ENCODE assay signal across 13 cellular contexts in the genomic region with DNA sequence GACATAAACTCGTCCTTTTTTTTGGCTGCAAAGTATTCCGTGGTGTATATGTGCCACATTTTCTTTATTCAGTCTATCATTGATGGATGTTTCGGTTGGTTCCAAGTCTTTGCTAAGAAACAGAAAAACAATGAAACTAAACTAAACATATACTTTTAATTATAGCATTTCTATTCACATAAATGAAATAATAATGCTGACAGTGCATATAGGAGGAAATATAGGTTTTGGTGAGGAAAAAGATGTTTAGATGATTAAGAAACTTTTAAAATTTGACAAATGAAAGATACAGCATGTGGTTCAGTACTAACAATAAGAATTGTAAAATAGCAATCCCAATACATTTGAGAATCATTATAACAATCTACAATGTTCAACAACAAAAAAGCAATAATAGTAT.
A peak's percentile ranks its signal among the peaks of the same experiment; 100 is the strongest.
DNase-seq lines count a peak whose midpoint lies in the region; ATAC-seq, FAIRE-seq and TF ChIP-seq lines count a peak whose summit lies in the region.
"Had no signal": no experiment of that assay in that cellular context is flagged by ENCODE, and none has a peak within 500 bp of the region (broad histone marks: within the 10 kb centered on the region; RNA-seq: fewer than 3 reads in every experiment).

No MANE protein-coding gene starts in this region.

- peaks cover 5% of the 10 kb centered on the region for H3K9me3 Mint-ChIP-seq in osteocyte (ENCODE audit: unreplicated experiment)
- peaks cover 0 to 19% (median 7%) of the 10 kb centered on the region in 11 donors for H3K9me3 Mint-ChIP-seq in naive thymus-derived CD4-positive, alpha-beta T cell
- H3K9me3 Mint-ChIP-seq: H9 had no signal

- TF ChIP-seq POLR2A in HepG2 (IDR thresholded peaks at IDR 0.05; ENCODE audit: insufficient read depth in 1 of 2, low read depth in 2 of 2, low read length in 2 of 2) (no peak), right lobe of liver (IDR thresholded peaks at IDR 0.05) (no peak)

- POLR2A ChIA-PET in HepG2 (lab: Yijun Ruan, JAX), result no interaction called here
- POLR2A ChIA-PET in Panc1 (lab: Charles Lee), result no interaction called here
- POLR2A ChIA-PET in naive thymus-derived CD4-positive, alpha-beta T cell (lab: Charles Lee), result no interaction called here

- H3K27ac ChIP-seq in HepG2 (ENCODE audit: extremely low read length, insufficient read depth, low read length) (no peak overlapping the region), right lobe of liver (no peak overlapping the region), Panc1 (ENCODE audit: low read length) (peak overlapping the region; percentile 57; the same call in 1 of the 2 replicates), brain microvascular endothelial cell (peak overlapping the region; percentile 48)
- H3K27ac ChIP-seq in naive thymus-derived CD4-positive, alpha-beta T cell (ENCODE audit: low read depth, low read length), result no peak overlapping the region
- H3K27ac ChIP-seq: BLaER1, GM23248 had no signal

- no peak overlapping the region for H3K4me3 ChIP-seq in HepG2 (replicated peaks in 1 of 3; ENCODE audit: insufficient read depth in 1 of 3, low read depth in 2 of 3, low read length in 3 of 3)
- H3K4me3 ChIP-seq in right lobe of liver, result no peak overlapping the region
- H3K4me3 ChIP-seq in Panc1 (ENCODE audit: low read depth in 2 of 2, low read length in 2 of 2), result no peak overlapping the region
- H3K4me3 ChIP-seq in brain microvascular endothelial cell (ENCODE audit: low read depth, low read length), result no peak overlapping the region
- H3K4me3 ChIP-seq in naive thymus-derived CD4-positive, alpha-beta T cell (ENCODE audit: low read length), result no peak overlapping the region
- H3K4me3 ChIP-seq: BLaER1, GM23248 had no signal

- no peak overlapping the region for H3K4me3 Mint-ChIP-seq in osteocyte (ENCODE audit: unreplicated experiment)
- H3K4me3 Mint-ChIP-seq in naive thymus-derived CD4-positive, alpha-beta T cell, result no peak overlapping the region
- H3K4me3 Mint-ChIP-seq: H9 had no signal

- BruUV-seq in HepG2 (replicated peaks; lab: Mats Ljungman, UMichigan) (no TSS peak), Panc1 (replicated peaks; lab: Mats Ljungman, UMichigan) (no TSS peak)

- DNase-seq in HepG2 (ENCODE audit: low spot score) (no peak), right lobe of liver (no peak), Panc1 (ENCODE audit: low read depth, low spot score) (no peak), brain microvascular endothelial cell (no peak), osteocyte (ENCODE audit: extremely low spot score, unreplicated experiment) (no peak), DMS79 (lab: John Stamatoyannopoulos, UW) (no peak), epidermal melanocyte (ENCODE audit: insufficient read length, low spot score) (no peak)
- DNase-seq in naive thymus-derived CD4-positive, alpha-beta T cell, result no peak
- DNase-seq: AML-193, GM23248, H9, KBM-7 had no signal

- H3K4me1 Mint-ChIP-seq in osteocyte (ENCODE audit: unreplicated experiment), result peaks cover 69% of the 10 kb centered on the region
- H3K4me1 Mint-ChIP-seq in naive thymus-derived CD4-positive, alpha-beta T cell, result no peaks in the 10 kb centered on the region

- H3K27ac Mint-ChIP-seq in osteocyte (ENCODE audit: unreplicated experiment), result peak overlapping the region; percentile 93
- H3K27ac Mint-ChIP-seq in naive thymus-derived CD4-positive, alpha-beta T cell, result no peak overlapping the region

- H3K36me3 Mint-ChIP-seq in osteocyte (ENCODE audit: unreplicated experiment), result peaks cover 30% of the 10 kb centered on the region
- no peaks in the 10 kb centered on the region for H3K36me3 Mint-ChIP-seq in naive thymus-derived CD4-positive, alpha-beta T cell

- H4K20me1 ChIP-seq in HepG2 (ENCODE audit: insufficient read depth, low read length), result no peaks in the 10 kb centered on the region
- H4K20me1 ChIP-seq: BLaER1 had no signal

- intact Hi-C loops in HepG2 (cut with micrococcal nuclease; ENCODE audit: unreplicated experiment) (no loop called here), right lobe of liver (cut with DNase I) (no loop called here), Panc1 (cut with micrococcal nuclease; ENCODE audit: unreplicated experiment) (no loop called here)
- intact Hi-C loops in naive thymus-derived CD4-positive, alpha-beta T cell (cut with micrococcal nuclease), result no loop called here

- TF ChIP-seq CTCF in HepG2 (CRISPR knock-in tag; IDR thresholded peaks at IDR 0.05) (no peak), right lobe of liver (IDR thresholded peaks at IDR 0.05) (no peak), Panc1 (IDR thresholded peaks at IDR 0.05) (no peak), brain microvascular endothelial cell (IDR thresholded peaks at IDR 0.05; ENCODE audit: low read depth, low read length, missing control alignments) (no peak), osteocyte (IDR thresholded peaks at IDR 0.05) (no peak)

- H3K4me2 ChIP-seq in HepG2 (ENCODE audit: low read depth, low read length), result no peak overlapping the region
- H3K4me2 ChIP-seq: BLaER1 had no signal

- TF ChIP-seq EP300 in HepG2 (IDR thresholded peaks at IDR 0.05; ENCODE audit: low read depth in 2 of 2, low read length in 2 of 2), result no peak
- no peak for TF ChIP-seq EP300 in HepG2 (CRISPR knock-in tag; IDR thresholded peaks at IDR 0.05; ENCODE audit: borderline replicate concordance)

- H3K4me1 ChIP-seq in HepG2 (ENCODE audit: insufficient read depth, low read length) (no peaks in the 10 kb centered on the region), right lobe of liver (no peaks in the 10 kb centered on the region), Panc1 (ENCODE audit: control insufficient read depth, insufficient read depth, low read length) (0 out of 2 replicates have a peak, but pooled peaks cover 2% of the 10 kb centered on the region)
- H3K4me1 ChIP-seq in naive thymus-derived CD4-positive, alpha-beta T cell (ENCODE audit: control insufficient read depth in 2 of 2, insufficient read depth in 2 of 2, low read length in 2 of 2), result no peaks in the 10 kb centered on the region
- H3K4me1 ChIP-seq: BLaER1 had no signal

- H2AFZ ChIP-seq in HepG2 (ENCODE audit: low read length), result no peak overlapping the region
- H2AFZ ChIP-seq: GM23248 had no signal

- no peak for FAIRE-seq in HepG2 (lab: Jason Lieb, UNC)

- H3K27me3 ChIP-seq in HepG2 (ENCODE audit: control insufficient read depth in 1 of 2, insufficient read depth in 2 of 2, low read length in 2 of 2) (no peaks in the 10 kb centered on the region), right lobe of liver (no peaks in the 10 kb centered on the region), Panc1 (ENCODE audit: control insufficient read depth, insufficient read depth, low read length) (no peaks in the 10 kb centered on the region), brain microvascular endothelial cell (replicated peaks) (no peaks in the 10 kb centered on the region)
- no peaks in the 10 kb centered on the region for H3K27me3 ChIP-seq in naive thymus-derived CD4-positive, alpha-beta T cell (ENCODE audit: control insufficient read depth in 2 of 2, insufficient read depth in 2 of 2, low read length in 2 of 2)
- H3K27me3 ChIP-seq: BLaER1 had no signal

- CTCF ChIA-PET in HepG2 (lab: Yijun Ruan, JAX; ENCODE audit: low intra/inter-chr PET ratio, low total read pairs) (no interaction called here), Panc1 (lab: Charles Lee) (no interaction called here)
- CTCF ChIA-PET in naive thymus-derived CD4-positive, alpha-beta T cell (lab: Charles Lee), result no interaction called here

- ATAC-seq in HepG2 (no peak), right lobe of liver (no peak), Panc1 (no peak)
- no peak for ATAC-seq in naive thymus-derived CD4-positive, alpha-beta T cell

- H3K9me3 ChIP-seq in HepG2 (ENCODE audit: low read length), result no peaks in the 10 kb centered on the region
- H3K9me3 ChIP-seq in right lobe of liver, result no peaks in the 10 kb centered on the region
- no peaks in the 10 kb centered on the region for H3K9me3 ChIP-seq in Panc1 (ENCODE audit: control insufficient read depth, insufficient read depth, low read depth, low read length)
- no peaks in the 10 kb centered on the region for H3K9me3 ChIP-seq in naive thymus-derived CD4-positive, alpha-beta T cell (ENCODE audit: control insufficient read depth in 2 of 3, low read length in 3 of 3)
- H3K9me3 ChIP-seq: BLaER1 had no signal

- in situ Hi-C loops in HepG2 (cut with HindIII; ENCODE audit: extremely low pct_ligation_motif_present, low pct_unique_long_range_greater_than_20kb), result no loop called here
- in situ Hi-C loops in Panc1 (cut with HindIII; ENCODE audit: low pct_unique_long_range_greater_than_20kb, low sequenced_read_pairs), result no loop called here
- in situ Hi-C loops in brain microvascular endothelial cell (cut with HindIII; ENCODE audit: low pct_ligation_motif_present, low sequenced_read_pairs), result no loop called here

- no peaks in the 10 kb centered on the region for H3K27me3 Mint-ChIP-seq in osteocyte (ENCODE audit: unreplicated experiment)
- H3K27me3 Mint-ChIP-seq in naive thymus-derived CD4-positive, alpha-beta T cell, result no peaks in the 10 kb centered on the region

- no peak for TF ChIP-seq RAD21 in HepG2 (CRISPR knock-in tag; IDR thresholded peaks at IDR 0.05)

- H3K36me3 ChIP-seq in HepG2 (replicated peaks in 1 of 2; ENCODE audit: control insufficient read depth in 1 of 2, insufficient read depth in 2 of 2, low read length in 2 of 2) (no peaks in the 10 kb centered on the region), right lobe of liver (no peaks in the 10 kb centered on the region), Panc1 (ENCODE audit: control insufficient read depth, insufficient read depth, low read length) (no peaks in the 10 kb centered on the region), brain microvascular endothelial cell (replicated peaks) (no peaks in the 10 kb centered on the region)
- H3K36me3 ChIP-seq in naive thymus-derived CD4-positive, alpha-beta T cell (ENCODE audit: control insufficient read depth in 2 of 3, insufficient read depth in 3 of 3, low read length in 3 of 3), result no peaks in the 10 kb centered on the region
- H3K36me3 ChIP-seq: BLaER1 had no signal

- H3K9ac ChIP-seq in HepG2 (ENCODE audit: insufficient read depth, low read depth, low read length), result no peak overlapping the region
- H3K9ac ChIP-seq: BLaER1, GM23248 had no signal

- no peaks in the 10 kb centered on the region for H3K79me2 ChIP-seq in HepG2 (ENCODE audit: insufficient read depth, low read length)

- 1% methylated on average over 3 of the region's 3 CpGs for WGBS in HepG2 (ENCODE audit: low lambda C conversion rate)
- WGBS in right lobe of liver (ENCODE audit: insufficient coverage, low coverage, low lambda C conversion rate, missing lambda C conversion rate), result 50% methylated on average over 3 of the region's 3 CpGs

TF ChIP-seq in HepG2, 621 proteins besides CTCF, POLR2A, EP300 and RAD21 (continues in another document):
- TF ChIP-seq HNF4G (IDR thresholded peaks at IDR 0.05; ENCODE audit: borderline replicate concordance, low read depth, low read length) (no peak), HNF4G (CRISPR knock-in tag; IDR thresholded peaks at IDR 0.05; ENCODE audit: borderline replicate concordance, low read depth) (no peak)

Comparison
In these comparisons a context has a peak if more than half of its experiments do, and no peak if none do; other contexts are left out.
1. H3K27ac ChIP-seq: peak in Panc1 (single experiment) and brain microvascular endothelial cell (single experiment); none in HepG2 (single experiment), right lobe of liver (0 of 3) and naive thymus-derived CD4-positive, alpha-beta T cell (single experiment).